In genomic region chr3:52871761-52872160, GRCh38 we compare ENCODE assay signal across 11 cellular contexts. TPM values are rescaled to one million over a fixed set of nuclear protein-coding genes. Genes with fewer than 3 reads are reported as not detected.
"Had no signal": no experiment of that assay in that cellular context is flagged by ENCODE, and none has a peak within 500 bp of the region (broad histone marks: within the 10 kb centered on the region; RNA-seq: fewer than 3 reads in every experiment).

No MANE protein-coding gene starts in this region.

- H3K9me3 Mint-ChIP-seq: activated B cell treated with CpG ODN at 0.5 μM for 24 hours had no signal

- H3K9ac ChIP-seq: SK-N-SH had no signal

- H3K27ac ChIP-seq: coronary artery, epithelial cell of prostate, gastroesophageal sphincter, skin epidermis, upper lobe of left lung had no signal

- H3K27me3 Mint-ChIP-seq: activated B cell treated with CpG ODN at 0.5 μM for 24 hours had no signal

- H3K4me3 Mint-ChIP-seq: activated B cell treated with CpG ODN at 0.5 μM for 24 hours had no signal

- H3K36me3 ChIP-seq: gastroesophageal sphincter, upper lobe of left lung had no signal

- H3K4me3 ChIP-seq: coronary artery, gastroesophageal sphincter, skin epidermis, upper lobe of left lung had no signal

- H3K27me3 ChIP-seq: gastroesophageal sphincter, upper lobe of left lung had no signal

- DNase-seq: activated B cell treated with CpG ODN at 0.5 μM for 24 hours; central memory CD4-positive, alpha-beta T cell; effector CD4-positive, alpha-beta T cell; left ventricle myocardium superior; SK-N-SH had no signal

- H3K4me2 ChIP-seq: SK-N-SH had no signal

- H3K9me3 ChIP-seq: gastroesophageal sphincter, SK-N-SH, upper lobe of left lung had no signal

- H3K27ac Mint-ChIP-seq: activated B cell treated with CpG ODN at 0.5 μM for 24 hours had no signal

- ATAC-seq: gastroesophageal sphincter, left ventricle myocardium superior had no signal

RNA-seq across cellular contexts. Expression of gene MUSTN1, which starts 36.9 kb away (rescaled TPM):
- total RNA-seq: kidney epithelial cell had no signal
